9 cellular contexts compared by ENCODE assay signal in genomic region chr9:133955821-133956411, GRCh38. TPM values are rescaled to one million over a fixed set of nuclear protein-coding genes. Genes with fewer than 3 reads are reported as not detected.
A peak's percentile ranks its signal among the peaks of the same experiment; 100 is the strongest.
DNase-seq lines count a peak whose midpoint lies in the region; ATAC-seq, FAIRE-seq and TF ChIP-seq lines count a peak whose summit lies in the region.
"Had no signal": no experiment of that assay in that cellular context is flagged by ENCODE, and none has a peak within 500 bp of the region (broad histone marks: within the 10 kb centered on the region; RNA-seq: fewer than 3 reads in every experiment).

No MANE protein-coding gene starts in this region.

- H3K27ac ChIP-seq in pancreas, result peak overlapping the region; percentile 56 to 75 (median 62)

- peaks cover 3% of the 10 kb centered on the region for H3K36me3 Mint-ChIP-seq in activated B cell treated with CpG ODN at 0.5 μM for 24 hours (ENCODE audit: low read depth)

- no peaks in the 10 kb centered on the region for H3K36me3 ChIP-seq in pancreas

- H3K27ac Mint-ChIP-seq in activated B cell treated with CpG ODN at 0.5 μM for 24 hours, result peak overlapping the region; percentile 96

- peaks cover 29 to 44% (median 32%) of the 10 kb centered on the region in 3 donors for H3K4me1 ChIP-seq in pancreas

- H3K27me3 Mint-ChIP-seq in activated B cell treated with CpG ODN at 0.5 μM for 24 hours, result no peaks in the 10 kb centered on the region

- peak overlapping the region; percentile 86 for H3K4me3 Mint-ChIP-seq in activated B cell treated with CpG ODN at 0.5 μM for 24 hours

- no peak for FAIRE-seq in pancreas (lab: Jason Lieb, UNC)

- 9 to 17% methylated on average over 15 of the region's 15 CpGs for WGBS in pancreas, 2 donors

- no peaks in the 10 kb centered on the region for H3K9me3 Mint-ChIP-seq in activated B cell treated with CpG ODN at 0.5 μM for 24 hours

- peaks cover 71% of the 10 kb centered on the region for H3K4me1 Mint-ChIP-seq in activated B cell treated with CpG ODN at 0.5 μM for 24 hours

- no peaks in the 10 kb centered on the region for H3K9me3 ChIP-seq in pancreas

- peak; percentile 20 for DNase-seq in activated gamma-delta T cell treated with Interleukin-2 at 50 U/mL for 16 hours
- DNase-seq in activated gamma-delta T cell (lab: John Stamatoyannopoulos, UW), result no peak
- DNase-seq in activated B cell treated with CpG ODN at 0.5 μM for 24 hours, result no peak
- peak in 4 of 6 donors; percentile 27 to 72 (median 61) for DNase-seq in pancreas
- DNase-seq: DND-41 had no signal

- ATAC-seq in activated B cell treated with CpG ODN at 0.5 μM for 24 hours (ENCODE audit: low read depth), result peak; percentile 68
- peak; percentile 10 for ATAC-seq in esophagus mucosa
- peak; percentile 17 to 53 (median 28) for ATAC-seq in pancreas
- no peak for ATAC-seq in GM21717 (IDR thresholded peaks at IDR 0.05; ENCODE audit: unreplicated experiment)
- ATAC-seq in HG02642 (IDR thresholded peaks at IDR 0.05; ENCODE audit: poor library complexity, unreplicated experiment), result no peak
- no peak for ATAC-seq in HG02588 (IDR thresholded peaks at IDR 0.05; ENCODE audit: unreplicated experiment)

- intact Hi-C loops in activated B cell treated with CpG ODN at 0.5 μM for 24 hours (cut with micrococcal nuclease), result loop anchor here (2.0 to 10.0 kb wide), 3 partner anchors 13 to 109 kb away; partner anchors contain the start of genes BRD3 and VAV2
- intact Hi-C loops in pancreas (cut with DNase I), result no loop called here

- CTCF ChIA-PET in activated B cell treated with CpG ODN at 0.5 μM for 24 hours (lab: Charles Lee), result interaction anchor here (0.5 to 2.4 kb wide), 12 partner anchors 8 to 174 kb away, joined by 3 to 17 read pairs (median 4); no protein-coding TSS in a partner anchor

- TF ChIP-seq CTCF in activated B cell treated with CpG ODN at 0.5 μM for 24 hours (IDR thresholded peaks at IDR 0.05) (no peak), pancreas (IDR thresholded peaks at IDR 0.05) (no peak)

- POLR2A ChIA-PET in activated B cell treated with CpG ODN at 0.5 μM for 24 hours (lab: Charles Lee), result interaction anchor here (0.7 to 4.3 kb wide), 13 partner anchors 9 to 161 kb away, joined by 3 to 97 read pairs (median 6); no protein-coding TSS in a partner anchor

- peak overlapping the region in 1 of 4 donors; percentile 9 for H3K4me3 ChIP-seq in pancreas

- H3K27me3 ChIP-seq in pancreas, result no peaks in the 10 kb centered on the region

RNA-seq across cellular contexts. Expression of gene VAV2, which starts 36.2 kb away (rescaled TPM):
- 92.9 and 99.6 TPM in 2 replicates for total RNA-seq in activated B cell treated with CpG ODN at 0.5 μM for 24 hours
- 9.1 TPM for total RNA-seq in esophagus mucosa
- total RNA-seq in pancreas, result 10 to 100 TPM; 25.7 to 41.0 (median 34.4) TPM
- 10 to 100 TPM; 20.5 to 35.1 TPM for polyA plus RNA-seq in pancreas

Comparison
In these comparisons a context has a peak if more than half of its experiments do, and no peak if none do; other contexts are left out.
1. DNase-seq: peak in activated gamma-delta T cell treated with Interleukin-2 at 50 U/mL for 16 hours (single experiment) and pancreas (4 of 6); none in activated gamma-delta T cell (single experiment) and activated B cell treated with CpG ODN at 0.5 μM for 24 hours (single experiment).
2. ATAC-seq: peak in activated B cell treated with CpG ODN at 0.5 μM for 24 hours (single experiment), esophagus mucosa (single experiment) and pancreas (4 of 4); none in GM21717 (single experiment), HG02642 (single experiment) and HG02588 (single experiment).